ENCODE assay signal across 16 cellular contexts in the genomic region with DNA sequence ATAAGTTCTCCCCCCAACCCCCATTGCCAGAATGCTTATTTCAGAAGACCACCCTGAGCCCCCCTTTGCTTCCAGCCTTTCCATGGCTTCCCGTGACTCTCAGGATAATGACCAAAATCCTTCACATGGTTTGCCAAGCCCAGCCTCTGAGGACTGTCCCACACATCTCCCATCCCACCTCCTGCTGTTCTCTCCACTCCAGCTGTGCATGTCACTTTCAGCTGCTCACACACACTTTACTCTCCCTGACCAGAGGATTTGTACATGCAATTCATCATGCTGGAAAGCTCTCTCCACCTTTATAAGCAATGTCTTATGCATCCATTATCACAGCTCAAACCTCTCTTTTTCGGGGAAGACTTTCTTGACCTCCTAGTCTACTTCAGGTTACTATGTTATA.
A peak's percentile ranks its signal among the peaks of the same experiment; 100 is the strongest.
DNase-seq lines count a peak whose midpoint lies in the region; ATAC-seq, FAIRE-seq and TF ChIP-seq lines count a peak whose summit lies in the region.
"Had no signal": no experiment of that assay in that cellular context is flagged by ENCODE, and none has a peak within 500 bp of the region (broad histone marks: within the 10 kb centered on the region; RNA-seq: fewer than 3 reads in every experiment).

No MANE protein-coding gene starts in this region.

- DNase-seq in HTR-8/SVneo (ENCODE audit: insufficient read length, low spot score) (no peak), myocyte (ENCODE audit: low read depth) (peak; percentile 81), psoas muscle (no peak), spleen (no peak)
- DNase-seq in stimulated activated CD4-positive, alpha-beta T cell treated with anti-CD3 and anti-CD28 coated beads, Interleukin-2, amount 100 ng/mL, for 48 hours, result no peak
- DNase-seq: 8988T; CD4-positive, alpha-beta memory T cell; DMS153; DMS79; GDM1 had no signal

- no peaks in the 10 kb centered on the region for H3K36me3 ChIP-seq in psoas muscle (ENCODE audit: insufficient read depth in 1 of 2, low read depth in 1 of 2)
- H3K36me3 ChIP-seq in spleen, result no peaks in the 10 kb centered on the region
- H3K36me3 ChIP-seq: HAP-1 had no signal

- intact Hi-C loops in psoas muscle (cut with DNase I), result no loop called here
- intact Hi-C loops in spleen (cut with DNase I; ENCODE audit: low total_unique reads), result no loop called here

- peak overlapping the region; percentile 61 for H3K27ac ChIP-seq in psoas muscle
- no peak overlapping the region for H3K27ac ChIP-seq in spleen
- H3K27ac ChIP-seq: BLaER1 had no signal

- TF ChIP-seq CTCF in psoas muscle (IDR thresholded peaks at IDR 0.05) (no peak), spleen (IDR thresholded peaks at IDR 0.05 in 8 of 11, conservative IDR thresholded peaks at IDR 0.05 in 3 of 11) (no peak)

- peak; percentile 36 for FAIRE-seq in HTR-8/SVneo (lab: Jason Lieb, UNC)
- FAIRE-seq: GM12892, GM18507 had no signal

- ATAC-seq in psoas muscle (peak; percentile 27 to 57 (median 46)), GM18517 (IDR thresholded peaks at IDR 0.05; ENCODE audit: unreplicated experiment) (no peak), GM19397 (IDR thresholded peaks at IDR 0.05; ENCODE audit: unreplicated experiment) (no peak)

- H3K9me3 ChIP-seq in psoas muscle, result no peaks in the 10 kb centered on the region
- H3K9me3 ChIP-seq in spleen, result peaks cover 0 to 15% (median 0%) of the 10 kb centered on the region in 8 donors
- H3K9me3 ChIP-seq: HAP-1 had no signal

- H3K27me3 ChIP-seq in psoas muscle (ENCODE audit: insufficient read depth in 3 of 3, low read length in 2 of 3), result no peaks in the 10 kb centered on the region
- no peaks in the 10 kb centered on the region for H3K27me3 ChIP-seq in spleen (replicated peaks in 1 of 7)
- H3K27me3 ChIP-seq: BLaER1 had no signal

- H3K4me1 ChIP-seq in psoas muscle (peaks cover 4% of the 10 kb centered on the region), spleen (no peaks in the 10 kb centered on the region)
- H3K4me1 ChIP-seq: BLaER1, HAP-1 had no signal

- WGBS in psoas muscle, 3 donors, result 32 to 50% (median 39%) methylated on average over 2 of the region's 2 CpGs
- WGBS in spleen, 5 donors, result 66 to 93% (median 88%) methylated on average over 2 of the region's 2 CpGs

- no peak for TF ChIP-seq POLR2A in spleen (IDR thresholded peaks at IDR 0.05)

- H3K4me3 ChIP-seq in psoas muscle (no peak overlapping the region), spleen (no peak overlapping the region)
- H3K4me3 ChIP-seq: BLaER1, HAP-1 had no signal

Comparison
In these comparisons a context has a peak if more than half of its experiments do, and no peak if none do; other contexts are left out.
1. ATAC-seq: peak in psoas muscle (4 of 4); none in GM18517 (single experiment) and GM19397 (single experiment).